In the genomic region with DNA sequence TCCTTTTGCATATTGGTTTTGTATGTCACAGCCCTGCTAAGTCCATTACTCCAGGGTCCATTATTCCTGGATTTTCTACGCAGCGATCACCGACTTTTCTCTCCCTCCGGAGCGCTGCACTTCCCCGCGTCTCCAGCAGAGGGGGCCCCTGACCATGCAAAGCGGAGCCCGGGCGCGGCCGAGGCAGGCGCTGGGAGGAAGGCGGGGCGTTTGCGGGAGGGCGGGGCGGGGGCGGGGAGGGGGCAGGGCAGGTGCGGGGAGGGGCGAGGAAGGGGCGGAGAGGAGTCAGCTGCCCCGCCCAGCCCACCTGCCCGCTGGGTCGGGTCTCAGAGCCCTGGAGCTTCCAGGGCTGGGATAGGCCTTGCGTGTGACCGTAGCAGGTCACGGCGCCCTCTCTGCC, we compare ENCODE assay signal across 14 cellular contexts. TPM values are rescaled to one million over a fixed set of nuclear protein-coding genes. Genes with fewer than 3 reads are reported as not detected.
DNase-seq lines count a peak whose midpoint lies in the region; ATAC-seq, FAIRE-seq and TF ChIP-seq lines count a peak whose summit lies in the region.
"Not testable (repeated sequence)": the region's sequence is repeated elsewhere in the genome, so short reads cannot be mapped to it uniquely, and the experiment has no call there.
"Had no signal": no experiment of that assay in that cellular context is flagged by ENCODE, and none has a peak within 500 bp of the region (broad histone marks: within the 10 kb centered on the region; RNA-seq: fewer than 3 reads in every experiment).

No MANE protein-coding gene starts in this region.

- not testable (repeated sequence) for H3K27ac Mint-ChIP-seq in CD8-positive, alpha-beta T cell; activated CD4-positive, alpha-beta T cell treated with anti-CD3 and anti-CD28 coated beads for 36 hours; naive thymus-derived CD8-positive, alpha-beta T cell

- TF ChIP-seq RAD21 in GM12878 (IDR thresholded peaks at IDR 0.05; ENCODE audit: insufficient read depth, low read depth, low read length), result not testable (repeated sequence)

- not testable (repeated sequence) for H3F3A ChIP-seq in PC-3 (ENCODE audit: low read length, unreplicated experiment)

- not testable (repeated sequence) for DNase-seq in CD8-positive, alpha-beta T cell; PC-3; activated CD4-positive, alpha-beta T cell treated with anti-CD3 and anti-CD28 coated beads for 36 hours; GM12878 (ENCODE audit: low read depth, low spot score); Right ventricle myocardium inferior (ENCODE audit: missing footprints); left lung; naive thymus-derived CD8-positive, alpha-beta T cell; stimulated activated naive CD8-positive, alpha-beta T cell treated with anti-CD3 and anti-CD28 coated beads, Interleukin-15, Interleukin-2, amounts not matched to agents 100 U/mL and 50 U/mL, for 24 hours

- in situ Hi-C loops in GM12878 (cut with MboI), result not testable (repeated sequence)

- not testable (repeated sequence) for BruUV-seq in PC-3 (replicated peaks; lab: Mats Ljungman, UMichigan); GM12878 (replicated peaks; lab: Mats Ljungman, UMichigan)

- H3K27ac ChIP-seq in CD8-positive, alpha-beta T cell (ENCODE audit: low read depth, low read length); PC-3 (ENCODE audit: low read length); GM12878 (ENCODE audit: control insufficient read depth, insufficient read depth); left lung: not testable (repeated sequence)

- H4K20me1 ChIP-seq in PC-3 (ENCODE audit: low read length); GM12878 (ENCODE audit: control insufficient read depth, insufficient read depth): not testable (repeated sequence)

- H2AFZ ChIP-seq in PC-3 (ENCODE audit: low read length); GM12878 (ENCODE audit: control insufficient read depth, low read depth, low read length): not testable (repeated sequence)

- H3K4me2 ChIP-seq in PC-3 (ENCODE audit: low read length); GM12878 (ENCODE audit: control insufficient read depth, insufficient read depth): not testable (repeated sequence)

- SMC1A ChIA-PET in GM12878 (lab: Charles Lee; ENCODE audit: uncharacterized antibody, unreplicated experiment), result not testable (repeated sequence)

- not testable (repeated sequence) for FAIRE-seq in GM12878 (lab: Jason Lieb, UNC)

- H3K4me3 Mint-ChIP-seq in CD8-positive, alpha-beta T cell; activated CD4-positive, alpha-beta T cell treated with anti-CD3 and anti-CD28 coated beads for 36 hours; naive thymus-derived CD8-positive, alpha-beta T cell: not testable (repeated sequence)

- not testable (repeated sequence) for TF ChIP-seq EP300 in GM12878 (IDR thresholded peaks at IDR 0.05; ENCODE audit: borderline replicate concordance in 1 of 2, control insufficient read depth in 1 of 2, low read depth in 2 of 2, low read length in 2 of 2)

- not testable (repeated sequence) for TF ChIP-seq POLR2A in GM12878 (IDR thresholded peaks at IDR 0.05; ENCODE audit: low read depth, low read length)

- not testable (repeated sequence) for TF ChIP-seq CTCF in CD8-positive, alpha-beta T cell (IDR thresholded peaks at IDR 0.05); PC-3 (conservative IDR thresholded peaks at IDR 0.05; ENCODE audit: low read depth, low read length); GM12878 (IDR thresholded peaks at IDR 0.05 in 2 of 3, conservative IDR thresholded peaks at IDR 0.05 in 1 of 3; ENCODE audit: control insufficient read depth in 2 of 3, extremely low read depth in 1 of 3, insufficient read depth in 1 of 3, low read depth in 3 of 3, low read length in 3 of 3); left lung (IDR thresholded peaks at IDR 0.05)

- not testable (repeated sequence) for H3K9me3 ChIP-seq in CD8-positive, alpha-beta T cell (ENCODE audit: low read length); PC-3 (ENCODE audit: low read length); GM12878 (replicated peaks; ENCODE audit: control insufficient read depth, insufficient read depth, low read length); left lung

- not testable (repeated sequence) for H3K79me2 ChIP-seq in PC-3 (ENCODE audit: low read length); GM12878 (ENCODE audit: control insufficient read depth, insufficient read depth, low read length)

- not testable (repeated sequence) for H3K9me3 Mint-ChIP-seq in CD8-positive, alpha-beta T cell; activated CD4-positive, alpha-beta T cell treated with anti-CD3 and anti-CD28 coated beads for 36 hours (ENCODE audit: low read depth); naive thymus-derived CD8-positive, alpha-beta T cell

- H3K9me2 ChIP-seq in PC-3 (replicated peaks; ENCODE audit: low read length), result not testable (repeated sequence)

- H3K4me1 Mint-ChIP-seq in CD8-positive, alpha-beta T cell (ENCODE audit: low read depth); activated CD4-positive, alpha-beta T cell treated with anti-CD3 and anti-CD28 coated beads for 36 hours; naive thymus-derived CD8-positive, alpha-beta T cell: not testable (repeated sequence)

- WGBS in GM12878 (ENCODE audit: insufficient coverage, insufficient replicate concordance, low lambda C conversion rate, missing lambda C conversion rate), result no CpG with 5 or more reads among the region's 29 CpGs

- H3K36me3 Mint-ChIP-seq in CD8-positive, alpha-beta T cell; activated CD4-positive, alpha-beta T cell treated with anti-CD3 and anti-CD28 coated beads for 36 hours (ENCODE audit: low read depth); naive thymus-derived CD8-positive, alpha-beta T cell: not testable (repeated sequence)

- H3K4me1 ChIP-seq in CD8-positive, alpha-beta T cell (ENCODE audit: insufficient read depth, low read length); PC-3 (ENCODE audit: insufficient read depth, low read length); GM12878 (ENCODE audit: control insufficient read depth, insufficient read depth, low read length); left lung: not testable (repeated sequence)

- CTCF ChIA-PET in CD8-positive, alpha-beta T cell (lab: Charles Lee); PC-3 (lab: Charles Lee); activated CD4-positive, alpha-beta T cell treated with anti-CD3 and anti-CD28 coated beads for 36 hours (lab: Charles Lee); GM12878 (lab: Yijun Ruan, JAX): not testable (repeated sequence)

- H3K36me3 ChIP-seq in CD8-positive, alpha-beta T cell (ENCODE audit: insufficient read depth, low read length); PC-3 (ENCODE audit: low read depth, low read length); GM12878 (ENCODE audit: control insufficient read depth in 2 of 2, insufficient read depth in 2 of 2, low read length in 1 of 2); left lung: not testable (repeated sequence)

- intact Hi-C loops in CD8-positive, alpha-beta T cell (cut with DNase I, micrococcal nuclease); PC-3 (cut with micrococcal nuclease); activated CD4-positive, alpha-beta T cell treated with anti-CD3 and anti-CD28 coated beads for 36 hours (cut with DNase I, micrococcal nuclease); GM12878 (cut with micrococcal nuclease; ENCODE audit: unreplicated experiment); Right ventricle myocardium inferior (cut with DNase I); left lung (cut with DNase I): not testable (repeated sequence)

- peak; percentile 99 for ATAC-seq in CD8-positive, alpha-beta T cell
- ATAC-seq in PC-3, result peak; percentile 37
- ATAC-seq in activated CD4-positive, alpha-beta T cell treated with anti-CD3 and anti-CD28 coated beads for 36 hours, result peak; percentile 69
- ATAC-seq in GM12878, result peak; percentile 70
- peak; percentile 59 for ATAC-seq in Right ventricle myocardium inferior
- peak; percentile 92 for ATAC-seq in left lung
- ATAC-seq in naive thymus-derived CD8-positive, alpha-beta T cell, result peak; percentile 81 to 82
- peak; percentile 56 for ATAC-seq in stimulated activated naive CD8-positive, alpha-beta T cell treated with anti-CD3 and anti-CD28 coated beads, Interleukin-15, Interleukin-2, amounts not matched to agents 100 U/mL and 50 U/mL, for 24 hours

- RAD21 ChIA-PET in GM12878 (lab: Charles Lee; ENCODE audit: unreplicated experiment), result not testable (repeated sequence)

- H3K27me3 Mint-ChIP-seq in CD8-positive, alpha-beta T cell (ENCODE audit: low read depth); activated CD4-positive, alpha-beta T cell treated with anti-CD3 and anti-CD28 coated beads for 36 hours; naive thymus-derived CD8-positive, alpha-beta T cell: not testable (repeated sequence)

- not testable (repeated sequence) for H3K27me3 ChIP-seq in CD8-positive, alpha-beta T cell (ENCODE audit: insufficient read depth, low read length); PC-3 (ENCODE audit: low read length); GM12878 (replicated peaks in 1 of 2; ENCODE audit: control insufficient read depth in 2 of 2, insufficient read depth in 2 of 2, low read length in 1 of 2); left lung

- H3K9ac ChIP-seq in PC-3 (ENCODE audit: low read length); GM12878 (ENCODE audit: control insufficient read depth, insufficient read depth, low read length): not testable (repeated sequence)

- POLR2A ChIA-PET in CD8-positive, alpha-beta T cell (lab: Charles Lee); PC-3 (lab: Charles Lee; ENCODE audit: unreplicated experiment); activated CD4-positive, alpha-beta T cell treated with anti-CD3 and anti-CD28 coated beads for 36 hours (lab: Charles Lee); GM12878 (lab: Charles Lee); naive thymus-derived CD8-positive, alpha-beta T cell (lab: Charles Lee): not testable (repeated sequence)

- H3K4me3 ChIP-seq in CD8-positive, alpha-beta T cell (ENCODE audit: low read depth, low read length); PC-3 (ENCODE audit: low read length); GM12878; left lung: not testable (repeated sequence)

RNA-seq across cellular contexts. Expression of gene TPSAB1, which starts 3.8 kb away (rescaled TPM):
- total RNA-seq in CD8-positive, alpha-beta T cell, result not detected
- not detected in 2 replicates for total RNA-seq in PC-3 (2014; rRNA removed)
- total RNA-seq in activated CD4-positive, alpha-beta T cell treated with anti-CD3 and anti-CD28 coated beads for 36 hours, result not detected
- not detected in 2 replicates for total RNA-seq in GM12878 (2013; cell fraction: nucleolus; rRNA removed)
- not detected in 2 replicates for total RNA-seq in GM12878 (2014; rRNA removed)
- not detected in 2 replicates for total RNA-seq in GM12878 (2014; rRNA removed; fragmentation: Illumina TruSeq; extraction: Trizol)
- total RNA-seq in GM12878 (2021), result not detected in 2 replicates
- not detected for polyA plus RNA-seq in GM12878 (2011; ENCODE audit: low read depth)
- not detected in 2 replicates for polyA plus RNA-seq in GM12878 (2011; rRNA removed)
- not detected in 2 replicates for polyA plus RNA-seq in GM12878 (2011; cell fraction: cytosol; rRNA removed)
- polyA plus RNA-seq in GM12878 (2011; cell fraction: nucleus; rRNA removed), result not detected in 2 replicates
- not detected in 2 replicates for polyA plus RNA-seq in GM12878 (2012)
- polyA plus RNA-seq in GM12878 (2014; fragmentation: Illumina TruSeq; extraction: Trizol), result 0.06 TPM in 1 of 2 replicates, not detected in the other
- not detected for polyA plus RNA-seq in GM12878 (2014; fragmentation: Nextera tagmentation; extraction: Ambion mirVana)
- polyA plus RNA-seq in GM12878 (2014; rRNA removed), result not detected in 2 replicates
- polyA plus RNA-seq in GM12878 (2016; fragmentation: Nextera tagmentation; extraction: Ambion mirVana), result not detected
- polyA minus RNA-seq in GM12878 (2011; rRNA and poly(A)+ RNA removed), result not detected in 2 replicates
- not detected in 2 replicates for polyA minus RNA-seq in GM12878 (2011; cell fraction: cytosol; rRNA and poly(A)+ RNA removed)
- not detected in 2 replicates for polyA minus RNA-seq in GM12878 (2011; cell fraction: nucleus; rRNA and poly(A)+ RNA removed)
- total RNA-seq in Right ventricle myocardium inferior, result 9.4 TPM
- 10 to 100 TPM; 35.1 to 51.0 TPM for total RNA-seq in left lung
- total RNA-seq in naive thymus-derived CD8-positive, alpha-beta T cell, result not detected
- polyA plus RNA-seq in naive thymus-derived CD8-positive, alpha-beta T cell, result not detected
- total RNA-seq: Caco-2, H4, HFFc6, M059J, OCI-LY7 had no signal

RNA-seq across cellular contexts. Expression of gene TPSB2, which starts 6.7 kb away (rescaled TPM):
- not detected for total RNA-seq in CD8-positive, alpha-beta T cell
- total RNA-seq in PC-3 (2014; rRNA removed), result not detected in 2 replicates
- total RNA-seq in activated CD4-positive, alpha-beta T cell treated with anti-CD3 and anti-CD28 coated beads for 36 hours, result not detected
- not detected in 2 replicates for total RNA-seq in GM12878 (2013; cell fraction: nucleolus; rRNA removed)
- total RNA-seq in GM12878 (2014; rRNA removed), result not detected in 2 replicates
- not detected in 2 replicates for total RNA-seq in GM12878 (2014; rRNA removed; fragmentation: Illumina TruSeq; extraction: Trizol)
- 0.19 TPM in 1 of 2 replicates, not detected in the other for total RNA-seq in GM12878 (2021)
- polyA plus RNA-seq in GM12878 (2011; ENCODE audit: low read depth), result not detected
- polyA plus RNA-seq in GM12878 (2011; rRNA removed), result not detected in 2 replicates
- not detected in 2 replicates for polyA plus RNA-seq in GM12878 (2011; cell fraction: cytosol; rRNA removed)
- not detected in 2 replicates for polyA plus RNA-seq in GM12878 (2011; cell fraction: nucleus; rRNA removed)
- not detected in 2 replicates for polyA plus RNA-seq in GM12878 (2012)
- polyA plus RNA-seq in GM12878 (2014; fragmentation: Illumina TruSeq; extraction: Trizol), result not detected in 2 replicates
- polyA plus RNA-seq in GM12878 (2014; fragmentation: Nextera tagmentation; extraction: Ambion mirVana), result not detected
- polyA plus RNA-seq in GM12878 (2014; rRNA removed), result not detected in 2 replicates
- not detected for polyA plus RNA-seq in GM12878 (2016; fragmentation: Nextera tagmentation; extraction: Ambion mirVana)
- not detected in 2 replicates for polyA minus RNA-seq in GM12878 (2011; rRNA and poly(A)+ RNA removed)
- polyA minus RNA-seq in GM12878 (2011; cell fraction: cytosol; rRNA and poly(A)+ RNA removed), result not detected in 2 replicates
- polyA minus RNA-seq in GM12878 (2011; cell fraction: nucleus; rRNA and poly(A)+ RNA removed), result not detected in 2 replicates
- 10.0 TPM for total RNA-seq in Right ventricle myocardium inferior
- total RNA-seq in left lung, result 10 to 100 TPM in 1 of 2 donors, 1 to 10 TPM in 1; 3.0 to 55.5 TPM
- not detected for total RNA-seq in naive thymus-derived CD8-positive, alpha-beta T cell
- not detected for polyA plus RNA-seq in naive thymus-derived CD8-positive, alpha-beta T cell
- total RNA-seq: Caco-2, HFFc6, M059J, OCI-LY7 had no signal

RNA-seq across cellular contexts. Expression of gene TPSG1, which starts 11.6 kb away (rescaled TPM):
- total RNA-seq in CD8-positive, alpha-beta T cell, result not detected
- total RNA-seq in PC-3 (2014; rRNA removed) (not detected in 2 replicates), GM12878 (2014; rRNA removed) (not detected in 2 replicates), GM12878 (2014; rRNA removed; fragmentation: Illumina TruSeq; extraction: Trizol) (not detected in 2 replicates), GM12878 (2021) (not detected in 2 replicates), Right ventricle myocardium inferior (0.30 TPM), left lung (under 1 TPM in 1 of 2 donors, not detected in 1; 0.34 TPM)
- not detected for total RNA-seq in activated CD4-positive, alpha-beta T cell treated with anti-CD3 and anti-CD28 coated beads for 36 hours
- not detected in 2 replicates for total RNA-seq in GM12878 (2013; cell fraction: nucleolus; rRNA removed)
- polyA plus RNA-seq in GM12878 (2011; ENCODE audit: low read depth), result not detected
- polyA plus RNA-seq in GM12878 (2011; rRNA removed) (not detected in 2 replicates), GM12878 (2014; fragmentation: Illumina TruSeq; extraction: Trizol) (not detected in 2 replicates), GM12878 (2014; fragmentation: Nextera tagmentation; extraction: Ambion mirVana) (not detected), GM12878 (2014; rRNA removed) (not detected in 2 replicates), GM12878 (2016; fragmentation: Nextera tagmentation; extraction: Ambion mirVana) (not detected)
- polyA plus RNA-seq in GM12878 (2011; cell fraction: cytosol; rRNA removed), result not detected in 2 replicates
- polyA plus RNA-seq in GM12878 (2011; cell fraction: nucleus; rRNA removed), result not detected in 2 replicates
- polyA plus RNA-seq in GM12878 (2012), result not detected in 2 replicates
- polyA minus RNA-seq in GM12878 (2011; rRNA and poly(A)+ RNA removed), result not detected in 2 replicates
- not detected in 2 replicates for polyA minus RNA-seq in GM12878 (2011; cell fraction: cytosol; rRNA and poly(A)+ RNA removed)
- not detected in 2 replicates for polyA minus RNA-seq in GM12878 (2011; cell fraction: nucleus; rRNA and poly(A)+ RNA removed)
- total RNA-seq in naive thymus-derived CD8-positive, alpha-beta T cell, result not detected
- not detected for polyA plus RNA-seq in naive thymus-derived CD8-positive, alpha-beta T cell
- total RNA-seq: A673, Caco-2, M059J, OCI-LY7 had no signal

RNA-seq across cellular contexts. Expression of gene TPSD1, which starts 19.2 kb away (rescaled TPM):
- not detected for total RNA-seq in CD8-positive, alpha-beta T cell
- total RNA-seq in PC-3 (2014; rRNA removed) (not detected in 2 replicates), GM12878 (2014; rRNA removed) (not detected in 2 replicates), GM12878 (2014; rRNA removed; fragmentation: Illumina TruSeq; extraction: Trizol) (not detected in 2 replicates), GM12878 (2021) (not detected in 2 replicates), Right ventricle myocardium inferior (0.54 TPM), left lung (under 1 TPM in 1 of 2 donors, not detected in 1; 0.37 TPM)
- total RNA-seq in activated CD4-positive, alpha-beta T cell treated with anti-CD3 and anti-CD28 coated beads for 36 hours, result not detected
- not detected in 2 replicates for total RNA-seq in GM12878 (2013; cell fraction: nucleolus; rRNA removed)
- not detected for polyA plus RNA-seq in GM12878 (2011; ENCODE audit: low read depth)
- polyA plus RNA-seq in GM12878 (2011; rRNA removed) (not detected in 2 replicates), GM12878 (2014; fragmentation: Illumina TruSeq; extraction: Trizol) (not detected in 2 replicates), GM12878 (2014; fragmentation: Nextera tagmentation; extraction: Ambion mirVana) (not detected), GM12878 (2014; rRNA removed) (not detected in 2 replicates), GM12878 (2016; fragmentation: Nextera tagmentation; extraction: Ambion mirVana) (not detected)
- polyA plus RNA-seq in GM12878 (2011; cell fraction: cytosol; rRNA removed), result not detected in 2 replicates
- not detected in 2 replicates for polyA plus RNA-seq in GM12878 (2011; cell fraction: nucleus; rRNA removed)
- polyA plus RNA-seq in GM12878 (2012), result not detected in 2 replicates
- polyA minus RNA-seq in GM12878 (2011; rRNA and poly(A)+ RNA removed), result not detected in 2 replicates
- polyA minus RNA-seq in GM12878 (2011; cell fraction: cytosol; rRNA and poly(A)+ RNA removed), result not detected in 2 replicates
- polyA minus RNA-seq in GM12878 (2011; cell fraction: nucleus; rRNA and poly(A)+ RNA removed), result not detected in 2 replicates
- not detected for total RNA-seq in naive thymus-derived CD8-positive, alpha-beta T cell
- polyA plus RNA-seq in naive thymus-derived CD8-positive, alpha-beta T cell, result not detected
- total RNA-seq: Caco-2, H4, HFFc6, M059J, OCI-LY7 had no signal

Comparison
In these comparisons a context has a peak if more than half of its experiments do, and no peak if none do; other contexts are left out.
1. ATAC-seq: peak in every context shown above with its lines; median percentile 99 in CD8-positive, alpha-beta T cell; 92 in left lung; 82 in naive thymus-derived CD8-positive, alpha-beta T cell; 70 in GM12878; 69 in activated CD4-positive, alpha-beta T cell treated with anti-CD3 and anti-CD28 coated beads for 36 hours; 59 in Right ventricle myocardium inferior; 56 in stimulated activated naive CD8-positive, alpha-beta T cell treated with anti-CD3 and anti-CD28 coated beads, Interleukin-15, Interleukin-2, amounts not matched to agents 100 U/mL and 50 U/mL, for 24 hours; 37 in PC-3.